ENCODE assay signal across 2 cellular contexts in the genomic region with DNA sequence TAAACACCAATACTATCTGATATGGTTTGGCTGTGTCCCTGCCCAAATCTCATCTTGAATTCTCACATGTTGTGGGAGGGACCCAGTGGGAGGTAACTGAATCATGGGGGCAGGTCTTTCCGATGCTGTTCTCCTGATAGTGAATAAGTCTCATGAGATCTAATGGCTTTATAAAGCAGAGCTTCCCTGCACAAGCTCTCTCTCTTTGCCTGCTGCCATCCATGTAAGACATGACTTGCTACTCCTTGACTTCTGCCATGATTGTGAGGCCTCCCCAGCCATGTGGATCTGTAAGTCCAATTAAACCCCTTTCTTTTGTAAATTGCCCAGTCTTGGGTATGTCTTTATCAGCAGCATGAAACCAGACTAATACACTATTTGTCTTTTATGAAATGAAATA. TPM values are rescaled to one million over a fixed set of nuclear protein-coding genes. Genes with fewer than 3 reads are reported as not detected.
"Had no signal": no experiment of that assay in that cellular context is flagged by ENCODE, and none has a peak within 500 bp of the region (broad histone marks: within the 10 kb centered on the region; RNA-seq: fewer than 3 reads in every experiment).

No MANE protein-coding gene starts in this region.

RNA-seq across cellular contexts. Expression of a gene that starts 9.3 kb away (rescaled TPM):
- total RNA-seq: HepG2, IMR-90 had no signal
- polyA plus RNA-seq: HepG2, IMR-90 had no signal
